ENCODE assay signal across 1 cellular context in the genomic region with DNA sequence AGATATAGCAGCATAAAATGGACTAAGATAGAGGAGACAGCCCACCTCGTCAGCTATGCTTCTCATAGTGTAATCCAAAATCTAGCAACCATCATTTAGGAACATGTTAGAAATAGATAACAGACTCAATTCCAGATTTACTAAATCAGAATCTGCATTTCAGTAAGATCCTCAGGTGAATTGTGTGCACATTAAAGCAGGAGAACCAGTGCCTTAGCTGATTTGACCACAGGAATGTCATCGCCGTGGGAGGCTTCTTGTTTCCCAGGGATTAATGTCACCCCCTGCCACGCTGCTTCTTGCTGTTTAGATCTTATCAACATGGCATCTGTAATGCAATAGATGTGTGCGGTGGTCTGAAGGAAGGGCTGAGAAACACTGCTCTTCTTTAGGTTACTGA.
TF ChIP-seq lines count a peak whose summit lies in the region.

No MANE protein-coding gene starts in this region.

TF ChIP-seq in SK-N-SH, 30 proteins besides CTCF, POLR2A, EP300 and RAD21 (continued from another document):
- TF ChIP-seq MXI1 (IDR thresholded peaks at IDR 0.05; ENCODE audit: low read depth, low read length) (no peak), POLR2AphosphoS5 (IDR thresholded peaks at IDR 0.05; ENCODE audit: low read depth, low read length) (no peak), SIN3A (IDR thresholded peaks at IDR 0.05; ENCODE audit: borderline replicate concordance, low read depth, low read length) (no peak), GABPA (IDR thresholded peaks at IDR 0.05; ENCODE audit: low read depth) (no peak), SMC3 (IDR thresholded peaks at IDR 0.05; ENCODE audit: low read depth, low read length) (no peak), CHD2 (IDR thresholded peaks at IDR 0.05; ENCODE audit: low read length, partially characterized antibody) (no peak), RCOR1 (IDR thresholded peaks at IDR 0.05; ENCODE audit: low read length) (no peak), TCF12 (IDR thresholded peaks at IDR 0.05) (no peak), FOSL2 (IDR thresholded peaks at IDR 0.05; ENCODE audit: borderline replicate concordance, low read depth) (no peak), NFIC (IDR thresholded peaks at IDR 0.05; ENCODE audit: borderline replicate concordance) (no peak), FOXJ3 (CRISPR knock-in tag; IDR thresholded peaks at IDR 0.05) (no peak)
- TF ChIP-seq, protein P1, sequence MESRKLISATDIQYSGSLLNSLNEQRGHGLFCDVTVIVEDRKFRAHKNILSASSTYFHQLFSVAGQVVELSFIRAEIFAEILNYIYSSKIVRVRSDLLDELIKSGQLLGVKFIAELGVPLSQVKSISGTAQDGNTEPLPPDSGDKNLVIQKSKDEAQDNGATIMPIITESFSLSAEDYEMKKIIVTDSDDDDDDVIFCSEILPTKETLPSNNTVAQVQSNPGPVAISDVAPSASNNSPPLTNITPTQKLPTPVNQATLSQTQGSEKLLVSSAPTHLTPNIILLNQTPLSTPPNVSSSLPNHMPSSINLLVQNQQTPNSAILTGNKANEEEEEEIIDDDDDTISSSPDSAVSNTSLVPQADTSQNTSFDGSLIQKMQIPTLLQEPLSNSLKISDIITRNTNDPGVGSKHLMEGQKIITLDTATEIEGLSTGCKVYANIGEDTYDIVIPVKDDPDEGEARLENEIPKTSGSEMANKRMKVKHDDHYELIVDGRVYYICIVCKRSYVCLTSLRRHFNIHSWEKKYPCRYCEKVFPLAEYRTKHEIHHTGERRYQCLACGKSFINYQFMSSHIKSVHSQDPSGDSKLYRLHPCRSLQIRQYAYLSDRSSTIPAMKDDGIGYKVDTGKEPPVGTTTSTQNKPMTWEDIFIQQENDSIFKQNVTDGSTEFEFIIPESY (IDR thresholded peaks at IDR 0.05; ENCODE audit: borderline replicate concordance, low read depth) = no peak
- TF ChIP-seq, protein P2, sequence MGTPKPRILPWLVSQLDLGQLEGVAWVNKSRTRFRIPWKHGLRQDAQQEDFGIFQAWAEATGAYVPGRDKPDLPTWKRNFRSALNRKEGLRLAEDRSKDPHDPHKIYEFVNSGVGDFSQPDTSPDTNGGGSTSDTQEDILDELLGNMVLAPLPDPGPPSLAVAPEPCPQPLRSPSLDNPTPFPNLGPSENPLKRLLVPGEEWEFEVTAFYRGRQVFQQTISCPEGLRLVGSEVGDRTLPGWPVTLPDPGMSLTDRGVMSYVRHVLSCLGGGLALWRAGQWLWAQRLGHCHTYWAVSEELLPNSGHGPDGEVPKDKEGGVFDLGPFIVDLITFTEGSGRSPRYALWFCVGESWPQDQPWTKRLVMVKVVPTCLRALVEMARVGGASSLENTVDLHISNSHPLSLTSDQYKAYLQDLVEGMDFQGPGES (IDR thresholded peaks at IDR 0.05; ENCODE audit: low read depth, low read length) = no peak
- TF ChIP-seq, protein P3, sequence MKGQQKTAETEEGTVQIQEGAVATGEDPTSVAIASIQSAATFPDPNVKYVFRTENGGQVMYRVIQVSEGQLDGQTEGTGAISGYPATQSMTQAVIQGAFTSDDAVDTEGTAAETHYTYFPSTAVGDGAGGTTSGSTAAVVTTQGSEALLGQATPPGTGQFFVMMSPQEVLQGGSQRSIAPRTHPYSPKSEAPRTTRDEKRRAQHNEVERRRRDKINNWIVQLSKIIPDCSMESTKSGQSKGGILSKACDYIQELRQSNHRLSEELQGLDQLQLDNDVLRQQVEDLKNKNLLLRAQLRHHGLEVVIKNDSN (IDR thresholded peaks at IDR 0.05; ENCODE audit: borderline replicate concordance, low read depth) = no peak
